1 cellular context compared by ENCODE assay signal in genomic region chrX:112081781-112082482, GRCh38.
TF ChIP-seq lines count a peak whose summit lies in the region.

No MANE protein-coding gene starts in this region.

TF ChIP-seq in GM23338, 12 proteins besides CTCF, POLR2A, EP300 and RAD21 (continued from another document):
- TF ChIP-seq REST (IDR thresholded peaks at IDR 0.05; ENCODE audit: unreplicated experiment) (no peak), ZNF331 (CRISPR knock-in tag; IDR thresholded peaks at IDR 0.05; ENCODE audit: low read depth) (no peak), CREB1 (CRISPR knock-in tag; IDR thresholded peaks at IDR 0.05; ENCODE audit: low read depth) (no peak), STAT1 (IDR thresholded peaks at IDR 0.05; ENCODE audit: unreplicated experiment) (no peak), EZH2 (IDR thresholded peaks at IDR 0.05; ENCODE audit: low read depth, unreplicated experiment) (no peak), EZH2phosphoT487 (IDR thresholded peaks at IDR 0.05; ENCODE audit: unreplicated experiment) (no peak), ZNF462 (CRISPR knock-in tag; IDR thresholded peaks at IDR 0.05) (no peak), POLR2AphosphoS5 (IDR thresholded peaks at IDR 0.05; ENCODE audit: low read depth) (no peak)
